In genomic region chr1:25771246-25772114, GRCh38 we compare ENCODE assay signal across 1 cellular context.
TF ChIP-seq lines count a peak whose summit lies in the region.

No MANE protein-coding gene starts in this region.

TF ChIP-seq in HepG2, 621 proteins besides CTCF, POLR2A, EP300 and RAD21 (continued from another document and continues in another):
- no peak for TF ChIP-seq MAZ (IDR thresholded peaks at IDR 0.05; ENCODE audit: borderline replicate concordance, low read depth, low read length)
- peak; percentile 56; the same call in 1 of the 2 replicates for TF ChIP-seq MAZ (CRISPR knock-in tag; IDR thresholded peaks at IDR 0.05; ENCODE audit: low read depth)
- TF ChIP-seq ZNF788 (CRISPR knock-in tag; IDR thresholded peaks at IDR 0.05; ENCODE audit: borderline replicate concordance): no peak
- 0 out of 2 replicates have a peak, but pooled peaks have one; percentile 23 for TF ChIP-seq ZNF766 (CRISPR knock-in tag; IDR thresholded peaks at IDR 0.05; ENCODE audit: borderline replicate concordance)
- no peak for TF ChIP-seq EHMT2 (IDR thresholded peaks at IDR 0.05; ENCODE audit: borderline replicate concordance, low read depth, low read length)
- TF ChIP-seq KDM2A (CRISPR knock-in tag; IDR thresholded peaks at IDR 0.05; ENCODE audit: borderline replicate concordance, low read depth): peak; percentile 30; the same call in 1 of the 2 replicates
- TF ChIP-seq RELA (CRISPR knock-in tag; IDR thresholded peaks at IDR 0.05): no peak
- TF ChIP-seq HMGXB4 (CRISPR knock-in tag; IDR thresholded peaks at IDR 0.05; ENCODE audit: borderline replicate concordance in 1 of 2, low read depth in 1 of 2): no peak
- no peak for TF ChIP-seq ZNF44 (CRISPR knock-in tag; IDR thresholded peaks at IDR 0.05)
- TF ChIP-seq, protein P1, sequence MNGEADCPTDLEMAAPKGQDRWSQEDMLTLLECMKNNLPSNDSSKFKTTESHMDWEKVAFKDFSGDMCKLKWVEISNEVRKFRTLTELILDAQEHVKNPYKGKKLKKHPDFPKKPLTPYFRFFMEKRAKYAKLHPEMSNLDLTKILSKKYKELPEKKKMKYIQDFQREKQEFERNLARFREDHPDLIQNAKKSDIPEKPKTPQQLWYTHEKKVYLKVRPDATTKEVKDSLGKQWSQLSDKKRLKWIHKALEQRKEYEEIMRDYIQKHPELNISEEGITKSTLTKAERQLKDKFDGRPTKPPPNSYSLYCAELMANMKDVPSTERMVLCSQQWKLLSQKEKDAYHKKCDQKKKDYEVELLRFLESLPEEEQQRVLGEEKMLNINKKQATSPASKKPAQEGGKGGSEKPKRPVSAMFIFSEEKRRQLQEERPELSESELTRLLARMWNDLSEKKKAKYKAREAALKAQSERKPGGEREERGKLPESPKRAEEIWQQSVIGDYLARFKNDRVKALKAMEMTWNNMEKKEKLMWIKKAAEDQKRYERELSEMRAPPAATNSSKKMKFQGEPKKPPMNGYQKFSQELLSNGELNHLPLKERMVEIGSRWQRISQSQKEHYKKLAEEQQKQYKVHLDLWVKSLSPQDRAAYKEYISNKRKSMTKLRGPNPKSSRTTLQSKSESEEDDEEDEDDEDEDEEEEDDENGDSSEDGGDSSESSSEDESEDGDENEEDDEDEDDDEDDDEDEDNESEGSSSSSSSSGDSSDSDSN (CRISPR knock-in tag; IDR thresholded peaks at IDR 0.05): peak; percentile 62
- TF ChIP-seq, protein P2, sequence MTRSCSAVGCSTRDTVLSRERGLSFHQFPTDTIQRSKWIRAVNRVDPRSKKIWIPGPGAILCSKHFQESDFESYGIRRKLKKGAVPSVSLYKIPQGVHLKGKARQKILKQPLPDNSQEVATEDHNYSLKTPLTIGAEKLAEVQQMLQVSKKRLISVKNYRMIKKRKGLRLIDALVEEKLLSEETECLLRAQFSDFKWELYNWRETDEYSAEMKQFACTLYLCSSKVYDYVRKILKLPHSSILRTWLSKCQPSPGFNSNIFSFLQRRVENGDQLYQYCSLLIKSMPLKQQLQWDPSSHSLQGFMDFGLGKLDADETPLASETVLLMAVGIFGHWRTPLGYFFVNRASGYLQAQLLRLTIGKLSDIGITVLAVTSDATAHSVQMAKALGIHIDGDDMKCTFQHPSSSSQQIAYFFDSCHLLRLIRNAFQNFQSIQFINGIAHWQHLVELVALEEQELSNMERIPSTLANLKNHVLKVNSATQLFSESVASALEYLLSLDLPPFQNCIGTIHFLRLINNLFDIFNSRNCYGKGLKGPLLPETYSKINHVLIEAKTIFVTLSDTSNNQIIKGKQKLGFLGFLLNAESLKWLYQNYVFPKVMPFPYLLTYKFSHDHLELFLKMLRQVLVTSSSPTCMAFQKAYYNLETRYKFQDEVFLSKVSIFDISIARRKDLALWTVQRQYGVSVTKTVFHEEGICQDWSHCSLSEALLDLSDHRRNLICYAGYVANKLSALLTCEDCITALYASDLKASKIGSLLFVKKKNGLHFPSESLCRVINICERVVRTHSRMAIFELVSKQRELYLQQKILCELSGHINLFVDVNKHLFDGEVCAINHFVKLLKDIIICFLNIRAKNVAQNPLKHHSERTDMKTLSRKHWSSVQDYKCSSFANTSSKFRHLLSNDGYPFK (CRISPR knock-in tag; IDR thresholded peaks at IDR 0.05; ENCODE audit: borderline replicate concordance): no peak
- no peak for TF ChIP-seq ZNF850 (CRISPR knock-in tag; conservative IDR thresholded peaks at IDR 0.05)
- no peak for TF ChIP-seq KLF15 (CRISPR knock-in tag; IDR thresholded peaks at IDR 0.05; ENCODE audit: borderline replicate concordance)
- no peak for TF ChIP-seq ZNF740 (CRISPR knock-in tag; IDR thresholded peaks at IDR 0.05)
- TF ChIP-seq ZNF703 (CRISPR knock-in tag; IDR thresholded peaks at IDR 0.05; ENCODE audit: borderline replicate concordance): no peak
- no peak for TF ChIP-seq THRA (CRISPR knock-in tag; IDR thresholded peaks at IDR 0.05; ENCODE audit: borderline replicate concordance)
- TF ChIP-seq, protein P3, sequence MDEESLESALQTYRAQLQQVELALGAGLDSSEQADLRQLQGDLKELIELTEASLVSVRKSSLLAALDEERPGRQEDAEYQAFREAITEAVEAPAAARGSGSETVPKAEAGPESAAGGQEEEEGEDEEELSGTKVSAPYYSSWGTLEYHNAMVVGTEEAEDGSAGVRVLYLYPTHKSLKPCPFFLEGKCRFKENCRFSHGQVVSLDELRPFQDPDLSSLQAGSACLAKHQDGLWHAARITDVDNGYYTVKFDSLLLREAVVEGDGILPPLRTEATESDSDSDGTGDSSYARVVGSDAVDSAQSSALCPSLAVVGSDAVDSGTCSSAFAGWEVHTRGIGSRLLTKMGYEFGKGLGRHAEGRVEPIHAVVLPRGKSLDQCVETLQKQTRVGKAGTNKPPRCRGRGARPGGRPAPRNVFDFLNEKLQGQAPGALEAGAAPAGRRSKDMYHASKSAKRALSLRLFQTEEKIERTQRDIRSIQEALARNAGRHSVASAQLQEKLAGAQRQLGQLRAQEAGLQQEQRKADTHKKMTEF (CRISPR knock-in tag; IDR thresholded peaks at IDR 0.05): peak; percentile 21; the same call in 1 of the 2 replicates
- TF ChIP-seq GATAD2A (CRISPR knock-in tag; IDR thresholded peaks at IDR 0.05): no peak
- TF ChIP-seq ZNF12 (CRISPR knock-in tag; IDR thresholded peaks at IDR 0.05): 0 out of 2 replicates have a peak, but pooled peaks have one; percentile 19
- TF ChIP-seq SAP130 (CRISPR knock-in tag; IDR thresholded peaks at IDR 0.05; ENCODE audit: low read depth): 0 out of 2 replicates have a peak, but pooled peaks have one; percentile 11
- peak; percentile 34; the same call in 1 of the 2 replicates for TF ChIP-seq MAX (IDR thresholded peaks at IDR 0.05)
- TF ChIP-seq HOXA9 (CRISPR knock-in tag; IDR thresholded peaks at IDR 0.05; ENCODE audit: borderline replicate concordance): no peak
- 0 out of 2 replicates have a peak, but pooled peaks have one; percentile 32 for TF ChIP-seq SPEN (CRISPR knock-in tag; IDR thresholded peaks at IDR 0.05; ENCODE audit: low read depth)
- 0 out of 2 replicates have a peak, but pooled peaks have one; percentile 42 for TF ChIP-seq HNF1B (CRISPR knock-in tag; IDR thresholded peaks at IDR 0.05)
- TF ChIP-seq, protein P4, sequence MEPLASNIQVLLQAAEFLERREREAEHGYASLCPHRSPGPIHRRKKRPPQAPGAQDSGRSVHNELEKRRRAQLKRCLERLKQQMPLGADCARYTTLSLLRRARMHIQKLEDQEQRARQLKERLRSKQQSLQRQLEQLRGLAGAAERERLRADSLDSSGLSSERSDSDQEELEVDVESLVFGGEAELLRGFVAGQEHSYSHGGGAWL (CRISPR knock-in tag; IDR thresholded peaks at IDR 0.05): no peak
- no peak for TF ChIP-seq HMG20B (CRISPR knock-in tag; conservative IDR thresholded peaks at IDR 0.05)
- TF ChIP-seq NFATC3 (CRISPR knock-in tag; IDR thresholded peaks at IDR 0.05): no peak
- TF ChIP-seq MYNN (CRISPR knock-in tag; IDR thresholded peaks at IDR 0.05; ENCODE audit: low read depth): no peak
- no peak for TF ChIP-seq SAFB2 (CRISPR knock-in tag; IDR thresholded peaks at IDR 0.05; ENCODE audit: borderline replicate concordance, low read depth)
- TF ChIP-seq MYPOP (CRISPR knock-in tag; IDR thresholded peaks at IDR 0.05): 0 out of 2 replicates have a peak, but pooled peaks have one; percentile 32
- TF ChIP-seq ZNF770 (CRISPR knock-in tag; IDR thresholded peaks at IDR 0.05): no peak
- peak; percentile 45; the same call in 1 of the 2 replicates for TF ChIP-seq TBX2 (CRISPR knock-in tag; IDR thresholded peaks at IDR 0.05; ENCODE audit: borderline replicate concordance)
- TF ChIP-seq ZNF350 (CRISPR knock-in tag; IDR thresholded peaks at IDR 0.05; ENCODE audit: borderline replicate concordance, low read depth): no peak
- TF ChIP-seq ZMYM3 (CRISPR knock-in tag; IDR thresholded peaks at IDR 0.05): no peak
- TF ChIP-seq SRSF9 (IDR thresholded peaks at IDR 0.05; ENCODE audit: borderline replicate concordance, insufficient read depth, low read depth, low read length, poor library complexity, severe bottlenecking): no peak
- TF ChIP-seq HNRNPL (IDR thresholded peaks at IDR 0.05; ENCODE audit: low read depth, low read length): peak; percentile 80; the same call in 1 of the 2 replicates
- TF ChIP-seq POLR2G (IDR thresholded peaks at IDR 0.05; ENCODE audit: low read depth, low read length): no peak
- TF ChIP-seq, protein P5, sequence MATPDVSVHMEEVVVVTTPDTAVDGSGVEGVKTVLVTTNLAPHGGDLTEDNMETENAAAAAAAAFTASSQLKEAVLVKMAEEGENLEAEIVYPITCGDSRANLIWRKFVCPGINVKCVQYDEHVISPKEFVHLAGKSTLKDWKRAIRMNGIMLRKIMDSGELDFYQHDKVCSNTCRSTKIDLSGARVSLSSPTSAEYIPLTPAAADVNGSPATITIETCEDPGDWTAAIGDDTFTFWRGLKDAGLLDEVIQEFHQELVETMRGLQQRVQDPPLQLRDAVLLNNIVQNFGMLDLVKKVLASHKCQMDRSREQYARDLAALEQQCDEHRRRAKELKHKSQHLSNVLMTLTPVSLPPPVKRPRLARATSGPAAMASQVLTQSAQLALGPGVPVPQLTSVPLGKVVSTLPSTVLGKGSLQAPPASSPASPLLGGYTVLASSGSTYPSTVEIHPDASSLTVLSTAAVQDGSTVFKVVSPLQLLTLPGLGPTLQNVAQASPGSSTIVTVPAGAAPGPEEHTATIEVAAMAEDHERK (CRISPR knock-in tag; IDR thresholded peaks at IDR 0.05; ENCODE audit: low read depth): no peak
